Comparison of ENCODE assay signal across 8 cellular contexts in genomic region chr9:70419546-70420266, GRCh38. TPM values are rescaled to one million over a fixed set of nuclear protein-coding genes. Genes with fewer than 3 reads are reported as not detected.
A peak's percentile ranks its signal among the peaks of the same experiment; 100 is the strongest.
DNase-seq lines count a peak whose midpoint lies in the region; ATAC-seq and TF ChIP-seq lines count a peak whose summit lies in the region.

No MANE protein-coding gene starts in this region.

- under 1% methylated on average over 30 of the region's 43 CpGs for WGBS in right lobe of liver (ENCODE audit: insufficient coverage, low coverage, low lambda C conversion rate, missing lambda C conversion rate)

- ATAC-seq in GM19351 (IDR thresholded peaks at IDR 0.05; ENCODE audit: unreplicated experiment) (peak; percentile 43), HG03469 (IDR thresholded peaks at IDR 0.05; ENCODE audit: unreplicated experiment) (peak; percentile 24), right lobe of liver (peak; percentile 51 to 62 (median 60))

- H3K27me3 ChIP-seq in BLaER1 (no peaks in the 10 kb centered on the region), right lobe of liver (no peaks in the 10 kb centered on the region)

- H3K4me1 Mint-ChIP-seq in activated CD4-positive, alpha-beta T cell treated with anti-CD3 and anti-CD28 coated beads, Interleukin-2, amount 10 ng/mL, durations not matched to agents 7 days and 5 days: peaks cover 53% of the 10 kb centered on the region

- H3K4me2 ChIP-seq in BLaER1: peak overlapping the region; percentile 82

- peaks cover 49% of the 10 kb centered on the region for H3K4me1 ChIP-seq in BLaER1
- peaks cover 0 to 49% (median 14%) of the 10 kb centered on the region in 4 donors for H3K4me1 ChIP-seq in right lobe of liver

- intact Hi-C loops in right lobe of liver (cut with DNase I): loop anchor here (2.0 to 10.0 kb wide), 2 partner anchors 61 to 65 kb away; no protein-coding TSS in a partner anchor

- CTCF ChIA-PET in activated CD4-positive, alpha-beta T cell treated with anti-CD3 and anti-CD28 coated beads, Interleukin-2, amount 10 ng/mL, durations not matched to agents 7 days and 5 days (lab: Charles Lee): interaction anchor here (1.0 to 2.6 kb wide), 4 partner anchors 15 to 147 kb away, joined by 3 to 5 read pairs (median 5); no protein-coding TSS in a partner anchor

- H3K4me3 ChIP-seq in BLaER1: peak overlapping the region; percentile 70
- H3K4me3 ChIP-seq in right lobe of liver: peak overlapping the region; percentile 41 to 66 (median 50)

- peak overlapping the region; percentile 96 for H3K9ac ChIP-seq in BLaER1

- H3K4me3 Mint-ChIP-seq in activated CD4-positive, alpha-beta T cell treated with anti-CD3 and anti-CD28 coated beads, Interleukin-2, amount 10 ng/mL, durations not matched to agents 7 days and 5 days: peak overlapping the region; percentile 86

- TF ChIP-seq CTCF in right lobe of liver (IDR thresholded peaks at IDR 0.05): peak in 1 of 4 donors; percentile 8

- peak; percentile 97 for TF ChIP-seq POLR2A in right lobe of liver (IDR thresholded peaks at IDR 0.05)

- H3K36me3 Mint-ChIP-seq in activated CD4-positive, alpha-beta T cell treated with anti-CD3 and anti-CD28 coated beads, Interleukin-2, amount 10 ng/mL, durations not matched to agents 7 days and 5 days (ENCODE audit: low read depth): no peaks in the 10 kb centered on the region

- H3K27ac Mint-ChIP-seq in activated CD4-positive, alpha-beta T cell treated with anti-CD3 and anti-CD28 coated beads, Interleukin-2, amount 10 ng/mL, durations not matched to agents 7 days and 5 days: peak overlapping the region; percentile 98

- DNase-seq in NCI-H526 treated with DMSO at 0.1 percent for 48 hours (lab: John Stamatoyannopoulos, UW): peak; percentile 74
- peak; percentile 88 for DNase-seq in activated CD4-positive, alpha-beta T cell treated with anti-CD3 and anti-CD28 coated beads, Interleukin-2, amount 10 ng/mL, durations not matched to agents 7 days and 5 days
- peak; percentile 98 for DNase-seq in dermis blood vessel endothelial cell
- peak; percentile 94 to 97 (median 97) for DNase-seq in right lobe of liver
- peak; percentile 83 for DNase-seq in stimulated activated CD4-positive, alpha-beta T cell treated with anti-CD3 and anti-CD28 coated beads, Interleukin-4, amount 100 ng/mL, for 1 hour

- H3K9me3 ChIP-seq in BLaER1 (no peaks in the 10 kb centered on the region), right lobe of liver (no peaks in the 10 kb centered on the region)

- peak overlapping the region; percentile 99 for H3K27ac ChIP-seq in BLaER1
- peak overlapping the region; percentile 97 to 100 (median 100) for H3K27ac ChIP-seq in right lobe of liver

- no peaks in the 10 kb centered on the region for H4K20me1 ChIP-seq in BLaER1

- H3K9me3 Mint-ChIP-seq in activated CD4-positive, alpha-beta T cell treated with anti-CD3 and anti-CD28 coated beads, Interleukin-2, amount 10 ng/mL, durations not matched to agents 7 days and 5 days: no peaks in the 10 kb centered on the region

- no peaks in the 10 kb centered on the region for H3K36me3 ChIP-seq in BLaER1
- H3K36me3 ChIP-seq in right lobe of liver: no peaks in the 10 kb centered on the region

- no peaks in the 10 kb centered on the region for H3K27me3 Mint-ChIP-seq in activated CD4-positive, alpha-beta T cell treated with anti-CD3 and anti-CD28 coated beads, Interleukin-2, amount 10 ng/mL, durations not matched to agents 7 days and 5 days

- POLR2A ChIA-PET in activated CD4-positive, alpha-beta T cell treated with anti-CD3 and anti-CD28 coated beads, Interleukin-2, amount 10 ng/mL, durations not matched to agents 7 days and 5 days (lab: Charles Lee): interaction anchor here (0.6 to 0.8 kb wide), 2 partner anchors 100 to 1227 kb away, joined by 5 to 6 read pairs; no protein-coding TSS in a partner anchor

RNA-seq across cellular contexts. Expression of gene KLF9, which starts 5.2 kb away (rescaled TPM):
- 10 to 100 TPM; 11.3 to 12.8 TPM for total RNA-seq in activated CD4-positive, alpha-beta T cell treated with anti-CD3 and anti-CD28 coated beads, Interleukin-2, amount 10 ng/mL, durations not matched to agents 7 days and 5 days
- total RNA-seq in dermis blood vessel endothelial cell: 31.0 and 38.8 TPM in 2 replicates
- total RNA-seq in right lobe of liver: 10 to 100 TPM in 5 of 6 experiments, 1 to 10 TPM in 1; 8.7 to 74.7 (median 32.3) TPM

Comparison
In these comparisons a context has a peak if more than half of its experiments do, and no peak if none do; other contexts are left out.
1. Peak in every context shown above with its lines: DNase-seq, ATAC-seq, H3K4me3 ChIP-seq and H3K27ac ChIP-seq.